10 cellular contexts compared by ENCODE assay signal in genomic region chr11:102144357-102145342, GRCh38. TPM values are rescaled to one million over a fixed set of nuclear protein-coding genes. Genes with fewer than 3 reads are reported as not detected.
A peak's percentile ranks its signal among the peaks of the same experiment; 100 is the strongest.
DNase-seq lines count a peak whose midpoint lies in the region; ATAC-seq, FAIRE-seq and TF ChIP-seq lines count a peak whose summit lies in the region.
"Had no signal": no experiment of that assay in that cellular context is flagged by ENCODE, and none has a peak within 500 bp of the region (broad histone marks: within the 10 kb centered on the region; RNA-seq: fewer than 3 reads in every experiment).

No MANE protein-coding gene starts in this region.

- H3K27ac ChIP-seq in body of pancreas (peak overlapping the region in 1 of 4 donors; percentile 12), kidney (ENCODE audit: low read depth in 2 of 2, low read length in 2 of 2) (no peak overlapping the region), WERI-Rb-1 (no peak overlapping the region)

- intact Hi-C loops in body of pancreas (cut with DNase I) (no loop called here), kidney (cut with DNase I) (no loop called here)

- TF ChIP-seq CTCF in body of pancreas (IDR thresholded peaks at IDR 0.05) (no peak), kidney (IDR thresholded peaks at IDR 0.05; ENCODE audit: borderline replicate concordance, extremely low read depth, insufficient read depth) (no peak), WERI-Rb-1 (IDR thresholded peaks at IDR 0.05; ENCODE audit: low read depth, low read length) (no peak)

- H3K4me1 ChIP-seq in body of pancreas (peaks cover 15% of the 10 kb centered on the region), kidney (ENCODE audit: control insufficient read depth in 1 of 2, insufficient read depth in 1 of 2, low read depth in 1 of 2, low read length in 2 of 2) (peaks cover 8 to 19% of the 10 kb centered on the region in 2 donors)

- H3K9ac ChIP-seq in kidney (ENCODE audit: low read length in 2 of 2) = no peak overlapping the region

- FAIRE-seq in kidney (lab: Jason Lieb, UNC) = peak; percentile 41

- TF ChIP-seq POLR2A in body of pancreas (IDR thresholded peaks at IDR 0.05) = no peak

- WGBS in body of pancreas, 2 donors = 22 to 25% methylated on average over 4 of the region's 4 CpGs

- no peak overlapping the region for H3K4me3 ChIP-seq in body of pancreas
- H3K4me3 ChIP-seq in kidney (ENCODE audit: low read length in 2 of 2) = no peak overlapping the region
- no peak overlapping the region for H3K4me3 ChIP-seq in WERI-Rb-1 (ENCODE audit: low read depth, low read length)

- H3K27me3 ChIP-seq in body of pancreas (no peaks in the 10 kb centered on the region), WERI-Rb-1 (ENCODE audit: insufficient read depth, low read depth, severe bottlenecking) (no peaks in the 10 kb centered on the region)

- H3K9me3 ChIP-seq in body of pancreas (no peaks in the 10 kb centered on the region), kidney (ENCODE audit: control insufficient read depth in 1 of 2, low read length in 2 of 2) (no peaks in the 10 kb centered on the region), WERI-Rb-1 (ENCODE audit: severe bottlenecking) (no peaks in the 10 kb centered on the region)

- DNase-seq in HT1080 (ENCODE audit: low read depth) (peak; percentile 30), body of pancreas (peak in 3 of 4 donors; percentile 21 to 41 (median 33)), kidney (no peak), stromal cell of bone marrow (ENCODE audit: low read depth) (peak; percentile 73), NCI-H2107 treated with DMSO at 0.1 percent for 48 hours (lab: John Stamatoyannopoulos, UW; ENCODE audit: unreplicated experiment) (no peak), WERI-Rb-1 (no peak), NCI-H1048 (lab: John Stamatoyannopoulos, UW) (no peak)
- DNase-seq: activated CD8-positive, alpha-beta memory T cell treated with anti-CD3 and anti-CD28 coated beads, Interleukin-2, amount 50 U/mL, for 48 hours; NCI-H1694 treated with DMSO at 0.1 percent for 48 hours had no signal

- no peaks in the 10 kb centered on the region for H3K36me3 ChIP-seq in body of pancreas (replicated peaks in 1 of 2; ENCODE audit: insufficient read depth in 1 of 2, low read depth in 2 of 2)
- H3K36me3 ChIP-seq in kidney (ENCODE audit: control insufficient read depth in 1 of 2, insufficient read depth in 2 of 2, low read length in 2 of 2) = no peaks in the 10 kb centered on the region
- H3K36me3 ChIP-seq in WERI-Rb-1 = no peaks in the 10 kb centered on the region

- ATAC-seq in body of pancreas (no peak), GM21528 (IDR thresholded peaks at IDR 0.05; ENCODE audit: low FRiP score, unreplicated experiment) (no peak)

RNA-seq across cellular contexts. Expression of gene YAP1, which starts 34.4 kb away (rescaled TPM):
- total RNA-seq in HT1080 (2014; rRNA removed; shearing (Covaris generic)) = 86.4 and 139 TPM in 2 replicates
- 82.2 and 97.8 TPM in 2 replicates for polyA plus RNA-seq in HT1080 (2015; cell fraction: cytosol; rRNA removed)
- polyA plus RNA-seq in HT1080 (2015; cell fraction: nucleus; rRNA removed) = 88.9 and 92.4 TPM in 2 replicates
- total RNA-seq in body of pancreas = 10 to 100 TPM; 26.0 to 38.9 TPM
- 106 TPM for total RNA-seq in kidney
- 21.5 TPM for polyA plus RNA-seq in kidney (ENCODE audit: insufficient read depth, low read depth, low replicate concordance)

Comparison
In these comparisons a context has a peak if more than half of its experiments do, and no peak if none do; other contexts are left out.
1. DNase-seq: peak in HT1080 (single experiment), body of pancreas (3 of 4) and stromal cell of bone marrow (single experiment); none in kidney (single experiment), NCI-H2107 treated with DMSO at 0.1 percent for 48 hours (single experiment), WERI-Rb-1 (single experiment) and NCI-H1048 (single experiment).